Comparison of ENCODE assay signal across 2 cellular contexts in genomic region chr1:186925881-186926676, GRCh38.
TF ChIP-seq lines count a peak whose summit lies in the region.

No MANE protein-coding gene starts in this region.

TF ChIP-seq in SK-N-SH, 30 proteins besides CTCF, POLR2A, EP300 and RAD21 (continued from another document):
- TF ChIP-seq REST (IDR thresholded peaks at IDR 0.05; ENCODE audit: low read depth, low read length) (no peak), PBX3 (IDR thresholded peaks at IDR 0.05) (no peak), CHD2 (IDR thresholded peaks at IDR 0.05; ENCODE audit: low read length, partially characterized antibody) (no peak), GATA2 (CRISPR knock-in tag; IDR thresholded peaks at IDR 0.05) (no peak), GABPA (IDR thresholded peaks at IDR 0.05; ENCODE audit: low read depth) (no peak), TCF12 (IDR thresholded peaks at IDR 0.05) (no peak), RXRA (IDR thresholded peaks at IDR 0.05; ENCODE audit: borderline replicate concordance, low read depth) (no peak), RCOR1 (IDR thresholded peaks at IDR 0.05; ENCODE audit: low read length) (no peak), IRF3 (IDR thresholded peaks at IDR 0.05; ENCODE audit: low read depth, low read length) (no peak), EZH2phosphoT487 (IDR thresholded peaks at IDR 0.05; ENCODE audit: borderline replicate concordance, low read depth) (no peak)
TF ChIP-seq in SK-N-SH: peak in this region for 0.

TF ChIP-seq in SK-N-SH treated with all-trans-retinoic acid at 6 μM for 48 hours, 23 proteins besides CTCF, POLR2A, EP300 and RAD21 (continued from another document):
- TF ChIP-seq CREB5 (CRISPR knock-in tag; IDR thresholded peaks at IDR 0.05; ENCODE audit: low read depth): no peak
- TF ChIP-seq ZNF565 (CRISPR knock-in tag; conservative IDR thresholded peaks at IDR 0.05; ENCODE audit: low read depth): no peak
- TF ChIP-seq PPARA (CRISPR knock-in tag; IDR thresholded peaks at IDR 0.05; ENCODE audit: borderline replicate concordance): no peak
- no peak for TF ChIP-seq CSDC2 (CRISPR knock-in tag; IDR thresholded peaks at IDR 0.05)
- TF ChIP-seq TSHZ2 (CRISPR knock-in tag; IDR thresholded peaks at IDR 0.05): no peak
- no peak for TF ChIP-seq RARB (CRISPR knock-in tag; IDR thresholded peaks at IDR 0.05)
- TF ChIP-seq GLIS3 (CRISPR knock-in tag; IDR thresholded peaks at IDR 0.05): no peak
- TF ChIP-seq ESRRG (CRISPR knock-in tag; IDR thresholded peaks at IDR 0.05): no peak
